In genomic region chr6:151286192-151286591, GRCh38 we compare ENCODE assay signal across 19 cellular contexts. TPM values are rescaled to one million over a fixed set of nuclear protein-coding genes. Genes with fewer than 3 reads are reported as not detected.
A peak's percentile ranks its signal among the peaks of the same experiment; 100 is the strongest.
DNase-seq lines count a peak whose midpoint lies in the region; ATAC-seq and TF ChIP-seq lines count a peak whose summit lies in the region.
"Had no signal": no experiment of that assay in that cellular context is flagged by ENCODE, and none has a peak within 500 bp of the region (broad histone marks: within the 10 kb centered on the region; RNA-seq: fewer than 3 reads in every experiment).

No MANE protein-coding gene starts in this region.

- H3K27ac ChIP-seq in heart left ventricle (peak overlapping the region in 8 of 12 donors; percentile 1 to 78 (median 26)), muscle layer of colon (ENCODE audit: low read depth, low read length) (peak overlapping the region; percentile 55), transverse colon (peak overlapping the region; percentile 53 to 89 (median 62))
- H3K27ac ChIP-seq: ascending aorta had no signal

- H3K36me3 ChIP-seq in heart left ventricle (no peaks in the 10 kb centered on the region), muscle layer of colon (ENCODE audit: insufficient read depth, low read length) (no peaks in the 10 kb centered on the region), transverse colon (no peaks in the 10 kb centered on the region)
- H3K36me3 ChIP-seq: ascending aorta had no signal

- TF ChIP-seq POLR2A in heart left ventricle (IDR thresholded peaks at IDR 0.05) (no peak), transverse colon (IDR thresholded peaks at IDR 0.05) (no peak)

- intact Hi-C loops in heart left ventricle (cut with DNase I) (no loop called here), left cardiac atrium (cut with DNase I) (no loop called here), transverse colon (cut with DNase I; ENCODE audit: low total_unique reads) (no loop called here)

- TF ChIP-seq EP300 in transverse colon (IDR thresholded peaks at IDR 0.05; ENCODE audit: low read depth): no peak

- ATAC-seq in heart left ventricle (peak in 2 of 4 donors; percentile 46 to 65), left cardiac atrium (no peak), GM21360 (IDR thresholded peaks at IDR 0.05; ENCODE audit: unreplicated experiment) (no peak), GM19452 (IDR thresholded peaks at IDR 0.05; ENCODE audit: unreplicated experiment) (no peak)
- ATAC-seq: activated T-cell treated with anti-CD3 and anti-CD28 coated beads, Interleukin-2, amount 50 U/mL, for 4 hours; GM23338; T-cell had no signal

- no peaks in the 10 kb centered on the region for H3K9me3 ChIP-seq in heart left ventricle
- no peaks in the 10 kb centered on the region for H3K9me3 ChIP-seq in muscle layer of colon (ENCODE audit: low read length)
- no peaks in the 10 kb centered on the region for H3K9me3 ChIP-seq in transverse colon
- H3K9me3 ChIP-seq: ascending aorta had no signal

- H3K4me1 ChIP-seq in heart left ventricle: peaks cover 0 to 32% (median 12%) of the 10 kb centered on the region in 12 donors
- H3K4me1 ChIP-seq in muscle layer of colon (ENCODE audit: insufficient read depth, low read length): peaks cover 74% of the 10 kb centered on the region
- peaks cover 3 to 23% (median 9%) of the 10 kb centered on the region in 4 donors for H3K4me1 ChIP-seq in transverse colon
- H3K4me1 ChIP-seq: ascending aorta had no signal

- DNase-seq in heart left ventricle: peak in 4 of 5 donors; percentile 24 to 53 (median 32)
- DNase-seq in left cardiac atrium: no peak
- peak; percentile 68 for DNase-seq in dermis blood vessel endothelial cell
- no peak for DNase-seq in transverse colon
- no peak for DNase-seq in nucleus accumbens (lab: John Stamatoyannopoulos, UW)
- DNase-seq: activated CD4-positive, CD25-positive, alpha-beta regulatory T cell; activated T-cell treated with anti-CD3 and anti-CD28 coated beads, Interleukin-2, amount 50 U/mL, for 4 hours; COR-L47; foreskin melanocyte; GDM1; NCI-H2107; NCI-H774; stimulated activated naive CD4-positive, alpha-beta T cell treated with Interleukin-2 at 50 U/mL for 16 hours; T-cell had no signal

- no peak overlapping the region for H3K9ac ChIP-seq in muscle layer of colon (ENCODE audit: low read length)

- TF ChIP-seq CTCF in heart left ventricle (IDR thresholded peaks at IDR 0.05) (no peak), transverse colon (IDR thresholded peaks at IDR 0.05) (no peak)

- 50 to 60% (median 56%) methylated on average over 7 of the region's 7 CpGs for WGBS in heart left ventricle, 4 donors
- 35% methylated on average over 7 of the region's 7 CpGs; no CpG with 5 or more reads in 1 of the 2 donors for WGBS in transverse colon (ENCODE audit: low coverage in 1 of 2), 2 donors

- H3K4me3 ChIP-seq in heart left ventricle (no peak overlapping the region), muscle layer of colon (ENCODE audit: low read depth in 1 of 2, low read length in 2 of 2) (no peak overlapping the region), transverse colon (no peak overlapping the region)
- H3K4me3 ChIP-seq: GM23338 had no signal

- H3K27me3 ChIP-seq in heart left ventricle (no peaks in the 10 kb centered on the region), muscle layer of colon (ENCODE audit: control insufficient read depth in 1 of 2, insufficient read depth in 2 of 2, low read length in 2 of 2) (no peaks in the 10 kb centered on the region), transverse colon (no peaks in the 10 kb centered on the region)
- H3K27me3 ChIP-seq: ascending aorta had no signal

- in situ Hi-C loops in transverse colon (cut with MboI; ENCODE audit: low pct_ligation_motif_present in 1 of 4, low pct_unique_long_range_greater_than_20kb in 1 of 4, low sequenced_read_pairs in 3 of 4): no loop called here

RNA-seq across cellular contexts. Expression of gene AKAP12, which starts 46.4 kb away (rescaled TPM):
- total RNA-seq in heart left ventricle (10 to 100 TPM in 7 of 9 donors, 1 to 10 TPM in 2; 7.6 to 33.5 (median 13.8) TPM), left cardiac atrium (10 to 100 TPM; 44.9 to 60.1 TPM), dermis blood vessel endothelial cell (647 and 699 TPM in 2 replicates), transverse colon (10 to 100 TPM; 25.7 to 61.7 (median 53.1) TPM)
- 10 to 100 TPM in 1 of 2 donors, 1 to 10 TPM in 1; 3.7 to 17.6 TPM for polyA plus RNA-seq in heart left ventricle

Comparison
In these comparisons a context has a peak if more than half of its experiments do, and no peak if none do; other contexts are left out.
1. DNase-seq: peak in heart left ventricle (4 of 5) and dermis blood vessel endothelial cell (single experiment); none in left cardiac atrium (single experiment), transverse colon (single experiment) and nucleus accumbens (0 of 56).
2. RNA of gene AKAP12, which starts 46.4 kb away (total RNA-seq): 647 to 699 TPM in dermis blood vessel endothelial cell; 44.9 to 60.1 TPM in left cardiac atrium, 25.7 to 61.7 TPM in transverse colon and 7.6 to 33.5 TPM in heart left ventricle; every median in the first group is over 10 times any median in the second.
3. Peak in every context shown above with its lines, with median percentiles within 50 percentile points of each other: H3K27ac ChIP-seq.